9 cellular contexts compared by ENCODE assay signal in the genomic region with DNA sequence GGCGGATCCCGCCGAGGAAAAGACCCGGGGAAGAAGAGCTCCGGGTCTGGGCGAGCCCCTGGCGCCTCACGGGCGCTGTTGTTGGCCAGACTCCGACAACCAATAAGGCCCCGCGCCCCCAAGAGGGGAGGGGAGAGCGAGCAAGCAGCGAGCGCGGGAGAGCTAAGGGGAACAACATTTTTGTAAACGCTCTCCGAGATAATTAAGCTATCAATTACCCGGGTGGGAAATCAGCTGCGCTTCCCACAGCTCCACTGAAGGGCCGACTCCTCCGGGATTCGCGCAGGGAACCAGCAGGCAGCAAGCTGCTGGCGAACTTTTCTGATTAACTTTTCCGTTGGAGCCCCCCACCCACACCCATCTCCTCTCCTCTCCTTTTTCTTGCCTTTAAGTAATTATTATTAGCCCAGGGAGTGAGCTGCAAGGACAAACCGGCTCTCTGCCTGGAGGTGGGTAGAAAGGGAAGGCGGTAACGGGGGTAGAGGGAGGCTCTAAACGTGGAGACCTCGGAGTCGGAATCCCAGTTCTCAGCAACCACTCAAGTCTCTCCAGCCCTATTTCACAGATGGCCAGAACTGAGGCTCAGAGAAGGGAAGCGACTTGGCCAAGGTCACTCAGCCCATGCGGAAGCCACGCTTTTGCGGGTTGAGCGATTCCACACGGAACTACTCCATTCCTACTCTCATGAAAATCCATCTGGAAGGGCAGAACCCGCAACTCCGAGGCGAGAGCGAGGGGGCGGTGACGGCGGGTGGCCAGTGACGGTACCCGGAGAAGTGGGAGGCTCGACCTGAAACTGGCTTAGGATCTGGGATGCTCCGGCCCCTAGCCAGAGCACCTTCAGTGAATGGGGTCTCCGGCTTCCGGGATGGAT. TPM values are rescaled to one million over a fixed set of nuclear protein-coding genes. Genes with fewer than 3 reads are reported as not detected.
A peak's percentile ranks its signal among the peaks of the same experiment; 100 is the strongest.
DNase-seq lines count a peak whose midpoint lies in the region; ATAC-seq and TF ChIP-seq lines count a peak whose summit lies in the region.
"Had no signal": no experiment of that assay in that cellular context is flagged by ENCODE, and none has a peak within 500 bp of the region (broad histone marks: within the 10 kb centered on the region; RNA-seq: fewer than 3 reads in every experiment).

No MANE protein-coding gene starts in this region.

- no peaks in the 10 kb centered on the region for H4K20me1 ChIP-seq in PC-3 (ENCODE audit: low read length)

- no peak overlapping the region for H3K9ac ChIP-seq in PC-3 (ENCODE audit: low read length)

- peak in 1 of 2 donors; percentile 26 for ATAC-seq in right cardiac atrium
- ATAC-seq in PC-3: no peak
- ATAC-seq in activated T-helper 17 cell treated with anti-CD3 and anti-CD28 coated beads, Interleukin-2, amount 50 U/mL, for 72 hours (replicated peaks): no peak

- H3K9me3 Mint-ChIP-seq in activated T-helper 17 cell treated with anti-CD3 and anti-CD28 coated beads, Interleukin-2, amount 50 U/mL, for 72 hours: peaks cover 3% of the 10 kb centered on the region
- H3K9me3 Mint-ChIP-seq in activated CD4-positive, alpha-beta T cell treated with anti-CD3 and anti-CD28 coated beads, Interleukin-2, amount 10 ng/mL, durations not matched to agents 24 days and 14 days: no peaks in the 10 kb centered on the region

- 1% methylated on average over 51 of the region's 51 CpGs for WGBS in right cardiac atrium
- 3 to 4% methylated on average over 51 of the region's 51 CpGs for WGBS in sigmoid colon, 2 donors

- no peak for TF ChIP-seq EP300 in sigmoid colon (IDR thresholded peaks at IDR 0.05)

- H3K4me2 ChIP-seq in PC-3 (ENCODE audit: low read length): no peak overlapping the region

- POLR2A ChIA-PET in PC-3 (lab: Charles Lee; ENCODE audit: unreplicated experiment): no interaction called here

- no peak for TF ChIP-seq POLR2A in sigmoid colon (IDR thresholded peaks at IDR 0.05)

- H3K4me1 ChIP-seq in right cardiac atrium (ENCODE audit: control insufficient read depth, insufficient read depth, low read length) (no peaks in the 10 kb centered on the region), sigmoid colon (peaks cover 0 to 26% (median 20%) of the 10 kb centered on the region in 4 donors), PC-3 (ENCODE audit: insufficient read depth, low read length) (no peaks in the 10 kb centered on the region)

- H3K36me3 ChIP-seq in sigmoid colon (no peaks in the 10 kb centered on the region), PC-3 (ENCODE audit: low read depth, low read length) (no peaks in the 10 kb centered on the region)

- intact Hi-C loops in right cardiac atrium (cut with DNase I) (loop anchor here in 1 of 4 donors (10.0 kb wide), 1 partner anchor 149 kb away; no protein-coding TSS in a partner anchor), sigmoid colon (cut with DNase I) (no loop called here), PC-3 (cut with micrococcal nuclease) (no loop called here)
- intact Hi-C loops in activated CD4-positive, alpha-beta T cell treated with anti-CD3 and anti-CD28 coated beads, Interleukin-2, amount 10 ng/mL, durations not matched to agents 24 days and 14 days (cut with micrococcal nuclease): no loop called here

- no peaks in the 10 kb centered on the region for H3K79me2 ChIP-seq in PC-3 (ENCODE audit: low read length)

- no peaks in the 10 kb centered on the region for H3K9me3 ChIP-seq in right cardiac atrium (ENCODE audit: control insufficient read depth, low read length)
- H3K9me3 ChIP-seq in sigmoid colon: no peaks in the 10 kb centered on the region
- H3K9me3 ChIP-seq in PC-3 (ENCODE audit: low read length): no peaks in the 10 kb centered on the region

- DNase-seq in GM10266 (ENCODE audit: extremely low spot score): peak; percentile 21
- peak; percentile 33 for DNase-seq in NCI-H2227 treated with DMSO at 0.1 percent for 48 hours (lab: John Stamatoyannopoulos, UW)
- peak in 2 of 3 donors; percentile 66 to 70 for DNase-seq in right cardiac atrium
- DNase-seq in sigmoid colon: no peak
- DNase-seq in PC-3: no peak
- DNase-seq in activated CD4-positive, alpha-beta T cell treated with anti-CD3 and anti-CD28 coated beads, Interleukin-2, amount 10 ng/mL, durations not matched to agents 24 days and 14 days: no peak
- DNase-seq in AG08395 (ENCODE audit: low spot score): no peak
- DNase-seq: activated CD4-positive, alpha-beta T cell treated with anti-CD3 and anti-CD28 coated beads, Interleukin-2, amount 50 U/mL, for 1 hour had no signal

- BruUV-seq in PC-3 (replicated peaks; lab: Mats Ljungman, UMichigan): no TSS peak

- TF ChIP-seq CTCF in GM10266 (IDR thresholded peaks at IDR 0.05; ENCODE audit: control insufficient read depth, insufficient read depth, low read depth, missing control alignments) (no peak), sigmoid colon (IDR thresholded peaks at IDR 0.05) (no peak), PC-3 (conservative IDR thresholded peaks at IDR 0.05; ENCODE audit: low read depth, low read length) (no peak)

- no peak overlapping the region for H2AFZ ChIP-seq in PC-3 (ENCODE audit: low read length)

- no peaks in the 10 kb centered on the region for H3K36me3 Mint-ChIP-seq in activated T-helper 17 cell treated with anti-CD3 and anti-CD28 coated beads, Interleukin-2, amount 50 U/mL, for 72 hours (ENCODE audit: low read depth)
- no peaks in the 10 kb centered on the region for H3K36me3 Mint-ChIP-seq in activated CD4-positive, alpha-beta T cell treated with anti-CD3 and anti-CD28 coated beads, Interleukin-2, amount 10 ng/mL, durations not matched to agents 24 days and 14 days (ENCODE audit: low read depth)

- H3K4me3 Mint-ChIP-seq in activated T-helper 17 cell treated with anti-CD3 and anti-CD28 coated beads, Interleukin-2, amount 50 U/mL, for 72 hours: no peak overlapping the region
- no peak overlapping the region for H3K4me3 Mint-ChIP-seq in activated CD4-positive, alpha-beta T cell treated with anti-CD3 and anti-CD28 coated beads, Interleukin-2, amount 10 ng/mL, durations not matched to agents 24 days and 14 days

- no peaks in the 10 kb centered on the region for H3K4me1 Mint-ChIP-seq in activated T-helper 17 cell treated with anti-CD3 and anti-CD28 coated beads, Interleukin-2, amount 50 U/mL, for 72 hours
- no peaks in the 10 kb centered on the region for H3K4me1 Mint-ChIP-seq in activated CD4-positive, alpha-beta T cell treated with anti-CD3 and anti-CD28 coated beads, Interleukin-2, amount 10 ng/mL, durations not matched to agents 24 days and 14 days

- peak overlapping the region; percentile 50 for H3K4me3 ChIP-seq in right cardiac atrium (ENCODE audit: low read length)
- H3K4me3 ChIP-seq in sigmoid colon: peak overlapping the region in 3 of 4 donors; percentile 39 to 51 (median 49)
- no peak overlapping the region for H3K4me3 ChIP-seq in PC-3 (ENCODE audit: low read length)

- CTCF ChIA-PET in PC-3 (lab: Charles Lee): no interaction called here

- H3K9me2 ChIP-seq in PC-3 (replicated peaks; ENCODE audit: low read length): no peaks in the 10 kb centered on the region

- peaks cover 32% of the 10 kb centered on the region for H3K27me3 Mint-ChIP-seq in activated T-helper 17 cell treated with anti-CD3 and anti-CD28 coated beads, Interleukin-2, amount 50 U/mL, for 72 hours
- peaks cover 30% of the 10 kb centered on the region for H3K27me3 Mint-ChIP-seq in activated CD4-positive, alpha-beta T cell treated with anti-CD3 and anti-CD28 coated beads, Interleukin-2, amount 10 ng/mL, durations not matched to agents 24 days and 14 days

- no peaks in the 10 kb centered on the region for H3F3A ChIP-seq in PC-3 (ENCODE audit: low read length, unreplicated experiment)

- no peak overlapping the region for H3K27ac Mint-ChIP-seq in activated T-helper 17 cell treated with anti-CD3 and anti-CD28 coated beads, Interleukin-2, amount 50 U/mL, for 72 hours
- H3K27ac Mint-ChIP-seq in activated CD4-positive, alpha-beta T cell treated with anti-CD3 and anti-CD28 coated beads, Interleukin-2, amount 10 ng/mL, durations not matched to agents 24 days and 14 days: no peak overlapping the region

- no peaks in the 10 kb centered on the region for H3K27me3 ChIP-seq in right cardiac atrium (ENCODE audit: control insufficient read depth, insufficient read depth)
- H3K27me3 ChIP-seq in sigmoid colon: peaks cover 33 to 74% (median 37%) of the 10 kb centered on the region in 3 donors
- H3K27me3 ChIP-seq in PC-3 (ENCODE audit: low read length): peaks cover 37% of the 10 kb centered on the region

- no peak overlapping the region for H3K27ac ChIP-seq in right cardiac atrium (ENCODE audit: low read length)
- no peak overlapping the region for H3K27ac ChIP-seq in sigmoid colon
- no peak overlapping the region for H3K27ac ChIP-seq in PC-3 (ENCODE audit: low read length)

RNA-seq across cellular contexts. Expression of gene ASTN2, which starts 1.3 kb away (rescaled TPM):
- total RNA-seq in right cardiac atrium: 10 to 100 TPM; 58.3 to 79.3 (median 62.3) TPM
- 18.1 TPM for polyA plus RNA-seq in right cardiac atrium
- total RNA-seq in sigmoid colon: 1 to 10 TPM; 2.1 to 7.5 (median 4.6) TPM
- polyA plus RNA-seq in sigmoid colon: 1 to 10 TPM in 2 of 3 donors, under 1 TPM in 1; 0.60 to 2.2 (median 1.6) TPM
- total RNA-seq in PC-3 (2014; rRNA removed): 3.5 and 6.2 TPM in 2 replicates
- 1 to 10 TPM; 3.3 to 5.4 TPM for total RNA-seq in activated T-helper 17 cell treated with anti-CD3 and anti-CD28 coated beads, Interleukin-2, amount 50 U/mL, for 72 hours
- total RNA-seq in activated CD4-positive, alpha-beta T cell treated with anti-CD3 and anti-CD28 coated beads, Interleukin-2, amount 10 ng/mL, durations not matched to agents 24 days and 14 days: 2.8 and 3.1 TPM in 2 replicates

Comparison
In these comparisons a context has a peak if more than half of its experiments do, and no peak if none do; other contexts are left out.
1. DNase-seq: peak in GM10266 (single experiment), NCI-H2227 treated with DMSO at 0.1 percent for 48 hours (single experiment) and right cardiac atrium (2 of 3); none in sigmoid colon (single experiment), PC-3 (single experiment), activated CD4-positive, alpha-beta T cell treated with anti-CD3 and anti-CD28 coated beads, Interleukin-2, amount 10 ng/mL, durations not matched to agents 24 days and 14 days (single experiment) and AG08395 (single experiment).